33 cellular contexts compared by ENCODE assay signal in the genomic region with DNA sequence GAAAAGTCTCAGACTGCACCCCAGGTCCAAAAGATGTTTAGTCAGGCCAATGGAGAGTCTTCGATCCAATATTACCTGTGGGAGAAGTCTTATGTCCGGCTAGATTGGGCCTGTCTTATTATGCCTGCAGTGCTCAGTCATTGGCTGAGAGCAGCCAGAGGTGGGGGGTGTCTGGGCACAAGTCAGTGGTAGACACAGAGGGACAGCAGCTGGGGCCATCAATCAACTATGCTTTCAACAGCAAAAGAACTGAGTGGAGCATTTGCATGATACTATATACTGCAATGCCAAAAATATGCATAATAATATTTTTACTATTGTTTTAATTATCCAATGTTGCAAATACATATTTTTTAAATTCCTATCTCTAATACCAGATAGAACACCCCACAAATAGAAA.
"Had no signal": no experiment of that assay in that cellular context is flagged by ENCODE, and none has a peak within 500 bp of the region (broad histone marks: within the 10 kb centered on the region; RNA-seq: fewer than 3 reads in every experiment).

No MANE protein-coding gene starts in this region.

- H3K27me3 ChIP-seq: adrenal gland, body of pancreas, brain microvascular endothelial cell, breast epithelium had no signal

- FAIRE-seq: astrocyte, colon, TTC549 had no signal

- H3K27ac ChIP-seq: adrenal gland, body of pancreas, brain microvascular endothelial cell, breast epithelium, VCaP had no signal

- DNase-seq: activated B cell treated with CpG ODN at 0.5 μM for 24 hours; activated CD4-positive, alpha-beta memory T cell treated with anti-CD3 and anti-CD28 coated beads for 36 hours; activated CD4-positive, alpha-beta T cell treated with anti-CD3 and anti-CD28 coated beads for 4 hours; activated CD4-positive, alpha-beta T cell treated with anti-CD3 and anti-CD28 coated beads, Interleukin-2, amount 10 ng/mL, durations not matched to agents 24 days and 14 days; activated CD4-positive, alpha-beta T cell treated with anti-CD3 and anti-CD28 coated beads, Interleukin-2, amount 50 U/mL, for 1 hour; activated CD4-positive, alpha-beta T cell treated with anti-CD3 and anti-CD28 coated beads, Interleukin-2, amount 50 U/mL, for 4 hours; activated CD4-positive, CD25-positive, alpha-beta regulatory T cell treated with anti-CD3 and anti-CD28 coated beads, Interleukin-2, amount 50 U/mL, for 72 hours; activated CD8-positive, alpha-beta memory T cell treated with anti-CD3 and anti-CD28 coated beads, Interleukin-2, amount 50 U/mL, for 4 hours; activated CD8-positive, alpha-beta T cell treated with anti-CD3 and anti-CD28 coated beads for 36 hours; activated effector memory CD4-positive, alpha-beta T cell treated with anti-CD3 and anti-CD28 coated beads, Interleukin-2, amount 50 U/mL, for 16 hours; activated gamma-delta T cell treated with Interleukin-2 at 50 U/mL for 16 hours; activated naive CD4-positive, alpha-beta T cell; activated naive CD4-positive, alpha-beta T cell treated with anti-CD3 and anti-CD28 coated beads for 36 hours; activated naive CD4-positive, alpha-beta T cell treated with anti-CD3 and anti-CD28 coated beads, Interleukin-2, amount 50 U/mL, for 16 hours; activated naive CD8-positive, alpha-beta T cell treated with anti-CD3 and anti-CD28 coated beads for 36 hours; activated T-cell treated with anti-CD3 and anti-CD28 coated beads for 4 hours; activated T-cell treated with anti-CD3 and anti-CD28 coated beads, Interleukin-2, amount 50 U/mL, for 1 hour; activated T-cell treated with anti-CD3 and anti-CD28 coated beads, Interleukin-2, amount 50 U/mL, for 4 hours; activated T-cell treated with anti-CD3 and anti-CD28 coated beads, Interleukin-2, amount 50 U/mL, for 72 hours; adrenal gland; amniotic stem cell; aorta; body of pancreas; brain microvascular endothelial cell; central memory CD4-positive, alpha-beta T cell; T-helper 9 cell had no signal

- H3K36me3 ChIP-seq: adrenal gland, brain microvascular endothelial cell, breast epithelium had no signal

- ATAC-seq: activated CD8-positive, alpha-beta T cell treated with anti-CD3 and anti-CD28 coated beads for 36 hours; activated naive CD4-positive, alpha-beta T cell treated with anti-CD3 and anti-CD28 coated beads, Interleukin-2, amount 50 U/mL, for 72 hours; activated T-cell treated with anti-CD3 and anti-CD28 coated beads, Interleukin-2, amount 50 U/mL, for 4 hours; activated T-cell treated with anti-CD3 and anti-CD28 coated beads, Interleukin-2, amount 50 U/mL, for 72 hours; activated T-helper 17 cell treated with anti-CD3 and anti-CD28 coated beads, Interleukin-2, amount 50 U/mL, for 72 hours; body of pancreas had no signal

- H3K9me3 ChIP-seq: adrenal gland, body of pancreas, breast epithelium had no signal

- H3K4me1 ChIP-seq: adrenal gland, body of pancreas, breast epithelium had no signal

- H3K4me3 ChIP-seq: adrenal gland, body of pancreas, breast epithelium had no signal
